ENCODE assay signal across 12 cellular contexts in genomic region chr17:42313773-42314566, GRCh38. TPM values are rescaled to one million over a fixed set of nuclear protein-coding genes. Genes with fewer than 3 reads are reported as not detected.
A peak's percentile ranks its signal among the peaks of the same experiment; 100 is the strongest.
DNase-seq lines count a peak whose midpoint lies in the region; ATAC-seq and TF ChIP-seq lines count a peak whose summit lies in the region.
"Had no signal": no experiment of that assay in that cellular context is flagged by ENCODE, and none has a peak within 500 bp of the region (broad histone marks: within the 10 kb centered on the region; RNA-seq: fewer than 3 reads in every experiment).

No MANE protein-coding gene starts in this region.

- peak overlapping the region; percentile 54 for H3K27ac Mint-ChIP-seq in nephron progenitor cell
- no peak overlapping the region for H3K27ac Mint-ChIP-seq in chondrocyte (ENCODE audit: unreplicated experiment)

- peak overlapping the region in 3 of 5 donors; percentile 53 to 95 (median 90) for H3K27ac ChIP-seq in adrenal gland

- DNase-seq in CMK (ENCODE audit: low read depth) (peak; percentile 80), OCI-M2 (lab: John Stamatoyannopoulos, UW; ENCODE audit: unreplicated experiment) (peak; percentile 54), adrenal gland (peak in 6 of 7 donors; percentile 57 to 77 (median 70)), nephron progenitor cell (no peak), GM10266 (ENCODE audit: extremely low spot score) (no peak), chondrocyte (ENCODE audit: low spot score) (no peak), NCI-H510A treated with DMSO at 0.1 percent for 48 hours (lab: John Stamatoyannopoulos, UW) (no peak)
- DNase-seq: DMS79, NCI-H1694 had no signal

- H3K36me3 ChIP-seq in adrenal gland (replicated peaks in 1 of 2) = peaks cover 0 to 85% of the 10 kb centered on the region in 2 donors

- 69 to 80% (median 72%) methylated on average over 6 to 14 of the region's 14 CpGs for WGBS in adrenal gland, 4 donors

- H3K4me1 Mint-ChIP-seq in nephron progenitor cell (peaks cover 73% of the 10 kb centered on the region), chondrocyte (ENCODE audit: low read depth) (peaks cover 7% of the 10 kb centered on the region)

- H3K4me3 Mint-ChIP-seq in nephron progenitor cell = peak overlapping the region; percentile 7
- no peak overlapping the region for H3K4me3 Mint-ChIP-seq in chondrocyte (ENCODE audit: unreplicated experiment)
- H3K4me3 Mint-ChIP-seq: dendritic cell treated with granulocyte-macrophage colony-stimulating factor and Interleukin-4, amounts not matched to agents 40 ng/mL and 50 ng/mL, for 4 days had no signal

- intact Hi-C loops in adrenal gland (cut with DNase I) = loop anchor here in 1 of 2 donors (10.0 kb wide), 1 partner anchor 211 kb away; no protein-coding TSS in a partner anchor

- H3K9me3 Mint-ChIP-seq in nephron progenitor cell (no peaks in the 10 kb centered on the region), chondrocyte (ENCODE audit: low read depth) (no peaks in the 10 kb centered on the region)
- H3K9me3 Mint-ChIP-seq: dendritic cell treated with granulocyte-macrophage colony-stimulating factor and Interleukin-4, amounts not matched to agents 40 ng/mL and 50 ng/mL, for 4 days had no signal

- no peaks in the 10 kb centered on the region for H3K9me3 ChIP-seq in adrenal gland (replicated peaks in 1 of 3)

- H3K36me3 Mint-ChIP-seq in nephron progenitor cell (ENCODE audit: low read depth) (peaks cover 16% of the 10 kb centered on the region), chondrocyte (ENCODE audit: low read depth) (peaks cover 27% of the 10 kb centered on the region)

- H3K27me3 ChIP-seq in adrenal gland = no peaks in the 10 kb centered on the region

- H3K27me3 Mint-ChIP-seq in nephron progenitor cell (ENCODE audit: low read depth, poor library complexity) (peaks cover 9% of the 10 kb centered on the region), chondrocyte (ENCODE audit: low read depth) (no peaks in the 10 kb centered on the region)
- H3K27me3 Mint-ChIP-seq: dendritic cell treated with granulocyte-macrophage colony-stimulating factor and Interleukin-4, amounts not matched to agents 40 ng/mL and 50 ng/mL, for 4 days had no signal

- H3K4me3 ChIP-seq in adrenal gland = no peak overlapping the region

- TF ChIP-seq CTCF in adrenal gland (IDR thresholded peaks at IDR 0.05) (no peak), nephron progenitor cell (IDR thresholded peaks at IDR 0.05) (no peak), GM10266 (IDR thresholded peaks at IDR 0.05; ENCODE audit: control insufficient read depth, insufficient read depth, low read depth, missing control alignments) (no peak), chondrocyte (IDR thresholded peaks at IDR 0.05) (no peak)

- H3K4me1 ChIP-seq in adrenal gland (replicated peaks in 1 of 2) = peaks cover 26 to 57% of the 10 kb centered on the region in 2 donors

- no peak for ATAC-seq in GM21423 (IDR thresholded peaks at IDR 0.05; ENCODE audit: unreplicated experiment)
- ATAC-seq: HCT116 had no signal

- no peak for TF ChIP-seq POLR2A in adrenal gland (IDR thresholded peaks at IDR 0.05)

RNA-seq across cellular contexts. Expression of gene STAT5A, which starts 25.7 kb away (rescaled TPM):
- 100 to 1,000 TPM in 4 of 8 donors, 10 to 100 TPM in 4; 39.9 to 169 (median 102) TPM for total RNA-seq in adrenal gland
- polyA plus RNA-seq in adrenal gland = 10 to 100 TPM; 22.6 to 51.4 (median 39.2) TPM
- total RNA-seq in chondrocyte = 12.2 to 17.6 TPM (median 14.3 TPM) in 3 replicates

RNA-seq across cellular contexts. Expression of gene STAT5B, which starts 37.8 kb away (rescaled TPM):
- total RNA-seq in adrenal gland (100 to 1,000 TPM in 6 of 8 donors, 10 to 100 TPM in 2; 79.0 to 128 (median 114) TPM), chondrocyte (29.5 to 32.8 TPM (median 31.0 TPM) in 3 replicates)
- polyA plus RNA-seq in adrenal gland = 10 to 100 TPM; 44.7 to 70.6 (median 58.1) TPM

Comparison
In these comparisons a context has a peak if more than half of its experiments do, and no peak if none do; other contexts are left out.
1. DNase-seq: peak in CMK (single experiment), OCI-M2 (single experiment) and adrenal gland (6 of 7); none in nephron progenitor cell (single experiment), GM10266 (single experiment), chondrocyte (single experiment) and NCI-H510A treated with DMSO at 0.1 percent for 48 hours (single experiment).